9 cellular contexts compared by ENCODE assay signal in genomic region chr14:20331048-20331613, GRCh38. TPM values are rescaled to one million over a fixed set of nuclear protein-coding genes. Genes with fewer than 3 reads are reported as not detected.
DNase-seq lines count a peak whose midpoint lies in the region; ATAC-seq and TF ChIP-seq lines count a peak whose summit lies in the region.
"Had no signal": no experiment of that assay in that cellular context is flagged by ENCODE, and none has a peak within 500 bp of the region (broad histone marks: within the 10 kb centered on the region; RNA-seq: fewer than 3 reads in every experiment).

No MANE protein-coding gene starts in this region.

- dilution Hi-C loops in mammary epithelial cell (cut with HindIII; ENCODE audit: low sequenced_read_pairs): no loop called here

- POLR2A ChIA-PET in SK-N-SH (lab: Yijun Ruan, JAX): interaction anchor here (1.7 kb wide), 1 partner anchor 12 kb away, joined by 14 read pairs; the partner anchor contains the start of gene PARP2

- H3F3A ChIP-seq in SK-N-SH (replicated peaks; ENCODE audit: insufficient read depth): peaks cover 25% of the 10 kb centered on the region

- H3K27me3 ChIP-seq in SK-N-SH (ENCODE audit: insufficient read depth): no peaks in the 10 kb centered on the region
- no peaks in the 10 kb centered on the region for H3K27me3 ChIP-seq in Karpas-422 (ENCODE audit: low read length)
- H3K27me3 ChIP-seq in mammary epithelial cell (ENCODE audit: insufficient read depth, low read length): no peaks in the 10 kb centered on the region
- H3K27me3 ChIP-seq in osteoblast (ENCODE audit: insufficient read depth, low read length): no peaks in the 10 kb centered on the region

- H3K4me2 ChIP-seq in SK-N-SH (peak overlapping the region; percentile 37), Karpas-422 (ENCODE audit: low read depth, low read length, poor library complexity, severe bottlenecking) (peak overlapping the region; percentile 86), mammary epithelial cell (ENCODE audit: insufficient read depth, low read depth, low read length) (peak overlapping the region; percentile 63), osteoblast (ENCODE audit: insufficient read depth, low read length) (peak overlapping the region; percentile 9)

- peaks cover 0 to 5% of the 10 kb centered on the region in 2 experiments; a peak in 2 of 4 replicates for H3K4me1 ChIP-seq in SK-N-SH (ENCODE audit: control insufficient read depth in 1 of 2, insufficient read depth in 2 of 2, low read depth in 1 of 2, low read length in 1 of 2)
- H3K4me1 ChIP-seq in Karpas-422 (ENCODE audit: low read length): peaks cover 57% of the 10 kb centered on the region
- peaks cover 12% of the 10 kb centered on the region for H3K4me1 ChIP-seq in mammary epithelial cell (ENCODE audit: insufficient read depth, low read length)
- no peaks in the 10 kb centered on the region for H3K4me1 ChIP-seq in osteoblast (ENCODE audit: insufficient read depth, low read length)

- H3K9ac ChIP-seq in SK-N-SH (0 out of 2 replicates have a peak overlapping the region, but pooled peaks have one; percentile 6), Karpas-422 (ENCODE audit: low read length) (peak overlapping the region; percentile 33), mammary epithelial cell (ENCODE audit: insufficient read depth, low read length) (no peak overlapping the region)

- ATAC-seq in SK-N-SH treated with all-trans-retinoic acid at 6 μM for 48 hours (no peak), GM21381 (IDR thresholded peaks at IDR 0.05; ENCODE audit: unreplicated experiment) (no peak)
- ATAC-seq: Panc1 had no signal

- H3K79me2 ChIP-seq in SK-N-SH (ENCODE audit: insufficient read depth) (peaks cover 62% of the 10 kb centered on the region), Karpas-422 (ENCODE audit: low read length) (peaks cover 72% of the 10 kb centered on the region), mammary epithelial cell (ENCODE audit: insufficient read depth, low read length) (peaks cover 69% of the 10 kb centered on the region), osteoblast (ENCODE audit: insufficient read depth, low read length) (peaks cover 53% of the 10 kb centered on the region)

- WGBS in SK-N-SH (ENCODE audit: low lambda C conversion rate): 49% methylated on average over 2 of the region's 2 CpGs
- WGBS in mammary epithelial cell (ENCODE audit: low coverage, missing lambda C conversion rate): 94% methylated on average over 2 of the region's 2 CpGs

- TSS peak; percentile 0 for BruUV-seq in mammary epithelial cell (replicated peaks; lab: Mats Ljungman, UMichigan)

- H3K9me3 ChIP-seq in SK-N-SH: no peaks in the 10 kb centered on the region
- H3K9me3 ChIP-seq in Karpas-422 (ENCODE audit: low read length): no peaks in the 10 kb centered on the region
- no peaks in the 10 kb centered on the region for H3K9me3 ChIP-seq in mammary epithelial cell (replicated peaks; ENCODE audit: insufficient read depth, low read length)
- no peaks in the 10 kb centered on the region for H3K9me3 ChIP-seq in osteoblast (ENCODE audit: low read depth, low read length)

- peak overlapping the region in 1 of 2 experiments; percentile 21; a peak in 1 of 4 replicates for H3K4me3 ChIP-seq in SK-N-SH (ENCODE audit: low read depth in 2 of 2, low read length in 1 of 2)
- H3K4me3 ChIP-seq in Karpas-422 (ENCODE audit: low read length): peak overlapping the region; percentile 44
- H3K4me3 ChIP-seq in mammary epithelial cell (replicated peaks in 1 of 3; ENCODE audit: insufficient read depth in 1 of 3, low read depth in 2 of 3, low read length in 3 of 3): peak overlapping the region in 2 of 3 experiments; percentile 7 to 41
- H3K4me3 ChIP-seq in osteoblast (ENCODE audit: insufficient read depth, low read length): no peak overlapping the region

- intact Hi-C loops in mammary epithelial cell (cut with micrococcal nuclease): no loop called here

- DNase-seq in SK-N-SH (no peak), Karpas-422 (no peak), mammary epithelial cell (no peak), osteoblast (ENCODE audit: insufficient read length, low spot score, missing footprints) (no peak), GDM1 (lab: John Stamatoyannopoulos, UW) (no peak), caudate nucleus (lab: John Stamatoyannopoulos, UW) (no peak)

- no peak for TF ChIP-seq EP300 in SK-N-SH (IDR thresholded peaks at IDR 0.05; ENCODE audit: borderline replicate concordance in 1 of 2, low read depth in 1 of 2, low read length in 1 of 2)

- no peak for TF ChIP-seq RAD21 in SK-N-SH (IDR thresholded peaks at IDR 0.05; ENCODE audit: low read length)

- H4K20me1 ChIP-seq in SK-N-SH (ENCODE audit: insufficient read depth) (peaks cover 7% of the 10 kb centered on the region; the same call in 1 of the 2 replicates), Karpas-422 (ENCODE audit: insufficient read depth, low read depth, low read length) (no peaks in the 10 kb centered on the region), mammary epithelial cell (ENCODE audit: insufficient read depth, low read length) (no peaks in the 10 kb centered on the region), osteoblast (ENCODE audit: insufficient read depth, low read length) (no peaks in the 10 kb centered on the region)

- no peak overlapping the region for H2AFZ ChIP-seq in SK-N-SH (ENCODE audit: low read depth)
- no peak overlapping the region for H2AFZ ChIP-seq in Karpas-422 (ENCODE audit: low read length)
- H2AFZ ChIP-seq in mammary epithelial cell (ENCODE audit: low read depth, low read length): no peak overlapping the region
- no peak overlapping the region for H2AFZ ChIP-seq in osteoblast (ENCODE audit: low read length)

- H3K9me2 ChIP-seq in SK-N-SH (no peaks in the 10 kb centered on the region), Karpas-422 (replicated peaks; ENCODE audit: insufficient read depth, low read length) (no peaks in the 10 kb centered on the region)

- H3K27ac ChIP-seq in SK-N-SH (ENCODE audit: low read depth in 2 of 2, low read length in 1 of 2) (no peak overlapping the region), Karpas-422 (ENCODE audit: low read length) (peak overlapping the region; percentile 8), mammary epithelial cell (ENCODE audit: insufficient read depth, low read depth, low read length) (no peak overlapping the region), osteoblast (ENCODE audit: low read depth, low read length) (no peak overlapping the region), caudate nucleus (ENCODE audit: low read depth, low read length) (no peak overlapping the region)

- CTCF ChIA-PET in SK-N-SH (lab: Yijun Ruan, JAX): interaction anchor here (1.1 to 6.1 kb wide), 4 partner anchors 11 to 360 kb away, joined by 3 to 70 read pairs (median 8); no protein-coding TSS in a partner anchor
- CTCF ChIA-PET in mammary epithelial cell (lab: Charles Lee; ENCODE audit: low non-redundant PET): no interaction called here

- in situ Hi-C loops in mammary epithelial cell (cut with MboI; ENCODE audit: low sequenced_read_pairs in 2 of 2): loop anchor here in 1 of 2 donors (25.0 kb wide), 2 partner anchors 131 to 356 kb away; partner anchors contain the start of genes ANG, APEX1, OSGEP and PIP4P1

- H3K36me3 ChIP-seq in SK-N-SH (replicated peaks in 1 of 2; ENCODE audit: control insufficient read depth in 1 of 2, insufficient read depth in 2 of 2, low read length in 1 of 2) (peaks cover 21 to 23% of the 10 kb centered on the region in 2 experiments), Karpas-422 (ENCODE audit: insufficient read depth, low read length) (peaks cover 17% of the 10 kb centered on the region), mammary epithelial cell (ENCODE audit: insufficient read depth, low read length) (peaks cover 6% of the 10 kb centered on the region), osteoblast (ENCODE audit: insufficient read depth, low read length) (peaks cover 8% of the 10 kb centered on the region)

- TF ChIP-seq CTCF in SK-N-SH (IDR thresholded peaks at IDR 0.05) (no peak), mammary epithelial cell (conservative IDR thresholded peaks at IDR 0.05 in 1 of 2, IDR thresholded peaks at IDR 0.05 in 1 of 2; ENCODE audit: extremely low read depth in 1 of 2, insufficient read depth in 1 of 2, low read depth in 1 of 2, low read length in 2 of 2) (no peak), osteoblast (IDR thresholded peaks at IDR 0.05; ENCODE audit: extremely low read depth, low read depth, low read length) (no peak)

TF ChIP-seq in SK-N-SH, 30 proteins besides CTCF, POLR2A, EP300 and RAD21 (continues in another document):
- peak; percentile 29; the same call in 1 of the 2 replicates for TF ChIP-seq MXI1 (IDR thresholded peaks at IDR 0.05; ENCODE audit: low read depth, low read length)

RNA-seq across cellular contexts. Expression of gene CCNB1IP1, which starts 1.9 kb away (rescaled TPM):
- polyA plus RNA-seq in SK-N-SH (2012; rRNA removed) (35.4 and 48.5 TPM in 2 replicates), mammary epithelial cell (37.7 TPM)
- 51.1 and 51.8 TPM in 2 replicates for polyA plus RNA-seq in SK-N-SH (2012; cell fraction: cytosol; rRNA removed)
- polyA plus RNA-seq in SK-N-SH (2012; cell fraction: nucleus; rRNA removed): 23.1 and 38.6 TPM in 2 replicates
- 103 and 127 TPM in 2 replicates for total RNA-seq in Karpas-422 (2014; rRNA removed; shearing (Covaris generic); ENCODE audit: low replicate concordance)
- total RNA-seq in mammary epithelial cell (10 to 100 TPM; 51.2 to 55.4 TPM), osteoblast (42.7 and 45.4 TPM in 2 replicates)
- polyA minus RNA-seq in mammary epithelial cell: 16.8 TPM

RNA-seq across cellular contexts. Expression of gene PARP2, which starts 12.3 kb away (rescaled TPM):
- polyA plus RNA-seq in SK-N-SH (2012; rRNA removed) (21.4 and 23.3 TPM in 2 replicates), mammary epithelial cell (21.1 TPM)
- polyA plus RNA-seq in SK-N-SH (2012; cell fraction: cytosol; rRNA removed): 21.9 and 24.0 TPM in 2 replicates
- polyA plus RNA-seq in SK-N-SH (2012; cell fraction: nucleus; rRNA removed): 42.6 and 62.0 TPM in 2 replicates
- total RNA-seq in Karpas-422 (2014; rRNA removed; shearing (Covaris generic); ENCODE audit: low replicate concordance): 25.0 and 33.4 TPM in 2 replicates
- total RNA-seq in mammary epithelial cell (10 to 100 TPM in 1 of 2 donors, 1 to 10 TPM in 1; 5.8 to 29.3 TPM), osteoblast (5.8 and 8.0 TPM in 2 replicates)
- polyA minus RNA-seq in mammary epithelial cell: 17.3 TPM

RNA-seq across cellular contexts. Expression of gene TTC5, which starts 25.4 kb away (rescaled TPM):
- 14.6 and 15.7 TPM in 2 replicates for polyA plus RNA-seq in SK-N-SH (2012; rRNA removed)
- polyA plus RNA-seq in SK-N-SH (2012; cell fraction: cytosol; rRNA removed): 19.0 and 25.6 TPM in 2 replicates
- 12.0 and 13.5 TPM in 2 replicates for polyA plus RNA-seq in SK-N-SH (2012; cell fraction: nucleus; rRNA removed)
- 24.6 and 28.0 TPM in 2 replicates for total RNA-seq in Karpas-422 (2014; rRNA removed; shearing (Covaris generic); ENCODE audit: low replicate concordance)
- total RNA-seq in mammary epithelial cell: 10 to 100 TPM; 15.2 to 18.3 TPM
- polyA plus RNA-seq in mammary epithelial cell: 11.3 TPM
- polyA minus RNA-seq in mammary epithelial cell: 3.4 TPM
- total RNA-seq in osteoblast: 17.7 and 18.5 TPM in 2 replicates

Comparison
In these comparisons a context has a peak if more than half of its experiments do, and no peak if none do; other contexts are left out.
1. H3K4me2 ChIP-seq: peak in every context shown above with its lines; median percentile 86 in Karpas-422; 63 in mammary epithelial cell; 37 in SK-N-SH; 9 in osteoblast.